10 cellular contexts compared by ENCODE assay signal in the genomic region with DNA sequence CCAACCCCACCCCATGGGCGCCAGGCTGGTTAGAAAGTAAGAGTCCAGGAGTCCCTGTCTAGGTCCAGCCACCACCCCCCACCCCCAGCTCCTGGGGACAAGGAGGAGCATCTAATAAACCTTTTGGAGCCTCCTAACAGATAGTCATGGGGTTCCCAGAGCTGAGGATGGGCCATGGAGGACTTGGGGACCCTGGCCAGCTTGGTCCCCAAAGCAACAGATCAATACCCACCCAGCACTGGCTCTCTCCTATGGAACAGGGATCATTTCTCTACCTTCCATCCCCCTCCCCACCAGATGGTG. TPM values are rescaled to one million over a fixed set of nuclear protein-coding genes. Genes with fewer than 3 reads are reported as not detected.
A peak's percentile ranks its signal among the peaks of the same experiment; 100 is the strongest.
DNase-seq lines count a peak whose midpoint lies in the region; ATAC-seq, FAIRE-seq and TF ChIP-seq lines count a peak whose summit lies in the region.
"Had no signal": no experiment of that assay in that cellular context is flagged by ENCODE, and none has a peak within 500 bp of the region (broad histone marks: within the 10 kb centered on the region; RNA-seq: fewer than 3 reads in every experiment).

No MANE protein-coding gene starts in this region.

- H3K79me2 ChIP-seq in keratinocyte (ENCODE audit: control insufficient read depth, insufficient read depth, low read length) = peaks cover 36% of the 10 kb centered on the region

- dilution Hi-C loops in keratinocyte (cut with MboI; ENCODE audit: extremely low pct_ligation_motif_present, low sequenced_read_pairs) = no loop called here

- H3K4me3 Mint-ChIP-seq in activated CD8-positive, alpha-beta memory T cell treated with anti-CD3 and anti-CD28 coated beads, Interleukin-2, amount 10 ng/mL, durations not matched to agents 7 days and 5 days = peak overlapping the region; percentile 9
- H3K4me3 Mint-ChIP-seq in CD14-positive monocyte = peak overlapping the region in 1 of 2 donors; percentile 47

- no peaks in the 10 kb centered on the region for H3K36me3 Mint-ChIP-seq in activated CD8-positive, alpha-beta memory T cell treated with anti-CD3 and anti-CD28 coated beads, Interleukin-2, amount 10 ng/mL, durations not matched to agents 7 days and 5 days
- H3K36me3 Mint-ChIP-seq in CD14-positive monocyte = peaks cover 15 to 25% of the 10 kb centered on the region in 2 donors

- no peak for TF ChIP-seq EP300 in suprapubic skin (IDR thresholded peaks at IDR 0.05)

- no peaks in the 10 kb centered on the region for H3K9me1 ChIP-seq in keratinocyte (ENCODE audit: control insufficient read depth, extremely low read depth, insufficient read depth, low read length)

- H3K4me3 ChIP-seq in keratinocyte (ENCODE audit: control insufficient read depth in 2 of 3, extremely low read depth in 1 of 3, insufficient read depth in 2 of 3, low read depth in 1 of 3, low read length in 3 of 3) (no peak overlapping the region), suprapubic skin (peak overlapping the region; percentile 59)

- FAIRE-seq in keratinocyte (lab: Jason Lieb, UNC) = no peak

- H3K27me3 Mint-ChIP-seq in activated CD8-positive, alpha-beta memory T cell treated with anti-CD3 and anti-CD28 coated beads, Interleukin-2, amount 10 ng/mL, durations not matched to agents 7 days and 5 days = no peaks in the 10 kb centered on the region
- peaks cover 1 to 4% (median 2%) of the 10 kb centered on the region in 3 donors for H3K27me3 Mint-ChIP-seq in CD14-positive monocyte (ENCODE audit: low read depth in 3 of 3)

- DNase-seq in activated CD8-positive, alpha-beta memory T cell treated with anti-CD3 and anti-CD28 coated beads, Interleukin-2, amount 10 ng/mL, durations not matched to agents 7 days and 5 days = no peak
- DNase-seq in activated CD8-positive, alpha-beta memory T cell treated with anti-CD3 and anti-CD28 coated beads, Interleukin-2, amount 50 U/mL, for 48 hours = no peak
- DNase-seq in keratinocyte (ENCODE audit: low read depth, low spot score) (no peak), suprapubic skin (ENCODE audit: low spot score in 2 of 2) (no peak), CD14-positive monocyte (ENCODE audit: low spot score) (no peak)
- DNase-seq: dermis blood vessel endothelial cell, MM.1S had no signal

- 30% methylated on average over 1 of the region's 1 CpG for WGBS in suprapubic skin

- CTCF ChIA-PET in activated CD8-positive, alpha-beta memory T cell treated with anti-CD3 and anti-CD28 coated beads, Interleukin-2, amount 10 ng/mL, durations not matched to agents 7 days and 5 days (lab: Charles Lee) = interaction anchor here (0.9 to 2.4 kb wide), 8 partner anchors 11 to 170 kb away, joined by 3 to 14 read pairs (median 4); a partner anchor contains a TSS

- no peaks in the 10 kb centered on the region for H3K9me3 ChIP-seq in keratinocyte (ENCODE audit: control insufficient read depth, low read depth, low read length)
- H3K9me3 ChIP-seq in suprapubic skin = no peaks in the 10 kb centered on the region

- no peak overlapping the region for H3K9ac ChIP-seq in keratinocyte (ENCODE audit: control insufficient read depth, extremely low read depth, insufficient read depth, low read length)

- H4K20me1 ChIP-seq in keratinocyte (ENCODE audit: control insufficient read depth, extremely low read depth, insufficient read depth, low read length) = peaks cover 4% of the 10 kb centered on the region

- H3K27ac ChIP-seq in keratinocyte (ENCODE audit: control insufficient read depth, insufficient read depth, low read length) (no peak overlapping the region), suprapubic skin (no peak overlapping the region)

- TF ChIP-seq CTCF in keratinocyte (optimal IDR thresholded peaks at IDR 0.05 in 1 of 3, IDR thresholded peaks at IDR 0.05 in 1 of 3, conservative IDR thresholded peaks at IDR 0.05 in 1 of 3; ENCODE audit: extremely low read depth in 1 of 3, insufficient read depth in 2 of 3, low read length in 3 of 3) (no peak), suprapubic skin (IDR thresholded peaks at IDR 0.05) (no peak), CD14-positive monocyte (IDR thresholded peaks at IDR 0.05) (no peak)

- intact Hi-C loops in CD14-positive monocyte (cut with micrococcal nuclease) = loop anchor here in 1 of 2 donors (5.0 kb wide), 1 partner anchor 34 kb away; no protein-coding TSS in a partner anchor

- H3K27ac Mint-ChIP-seq in activated CD8-positive, alpha-beta memory T cell treated with anti-CD3 and anti-CD28 coated beads, Interleukin-2, amount 10 ng/mL, durations not matched to agents 7 days and 5 days = no peak overlapping the region
- H3K27ac Mint-ChIP-seq in CD14-positive monocyte = no peak overlapping the region

- peaks cover 14 to 20% of the 10 kb centered on the region in 2 experiments for H3K36me3 ChIP-seq in keratinocyte (ENCODE audit: control insufficient read depth in 2 of 2, extremely low read depth in 1 of 2, insufficient read depth in 2 of 2, low read length in 2 of 2)
- H3K36me3 ChIP-seq in suprapubic skin = peaks cover 45% of the 10 kb centered on the region

- no peak for ATAC-seq in activated CD8-positive, alpha-beta memory T cell treated with anti-CD3 and anti-CD28 coated beads, Interleukin-2, amount 10 ng/mL, durations not matched to agents 7 days and 5 days
- ATAC-seq in SK-N-SH treated with all-trans-retinoic acid at 6 μM for 48 hours (peak; percentile 37), HG02678 (IDR thresholded peaks at IDR 0.05; ENCODE audit: unreplicated experiment) (no peak), HG03280 (IDR thresholded peaks at IDR 0.05; ENCODE audit: unreplicated experiment) (no peak)

- H3K4me2 ChIP-seq in keratinocyte (ENCODE audit: control insufficient read depth, extremely low read depth, insufficient read depth, low read depth, low read length) = peak overlapping the region; percentile 10

- no peaks in the 10 kb centered on the region for H3K9me3 Mint-ChIP-seq in activated CD8-positive, alpha-beta memory T cell treated with anti-CD3 and anti-CD28 coated beads, Interleukin-2, amount 10 ng/mL, durations not matched to agents 7 days and 5 days (ENCODE audit: low read depth)
- peaks cover 0 to 4% (median 0%) of the 10 kb centered on the region in 7 donors for H3K9me3 Mint-ChIP-seq in CD14-positive monocyte

- no peak for TF ChIP-seq POLR2A in suprapubic skin (IDR thresholded peaks at IDR 0.05)

- H3K4me1 ChIP-seq in keratinocyte (ENCODE audit: control insufficient read depth, extremely low read depth, insufficient read depth, low read length) = peaks cover 14% of the 10 kb centered on the region
- H3K4me1 ChIP-seq in suprapubic skin = peaks cover 30% of the 10 kb centered on the region

- H3K4me1 Mint-ChIP-seq in activated CD8-positive, alpha-beta memory T cell treated with anti-CD3 and anti-CD28 coated beads, Interleukin-2, amount 10 ng/mL, durations not matched to agents 7 days and 5 days = peaks cover 5% of the 10 kb centered on the region
- peaks cover 14% of the 10 kb centered on the region for H3K4me1 Mint-ChIP-seq in CD14-positive monocyte

- no peak overlapping the region for H2AFZ ChIP-seq in keratinocyte (ENCODE audit: control insufficient read depth, low read length)

- H3K27me3 ChIP-seq in keratinocyte (ENCODE audit: control insufficient read depth, extremely low read depth, insufficient read depth, low read length) (no peaks in the 10 kb centered on the region), suprapubic skin (no peaks in the 10 kb centered on the region)

RNA-seq across cellular contexts. Expression of a gene that starts 9.4 kb away (rescaled TPM):
- 1 to 10 TPM; 2.7 to 4.7 TPM for total RNA-seq in activated CD8-positive, alpha-beta memory T cell treated with anti-CD3 and anti-CD28 coated beads, Interleukin-2, amount 10 ng/mL, durations not matched to agents 7 days and 5 days
- 12.3 to 20.2 TPM (median 12.9 TPM) in 3 replicates for polyA plus RNA-seq in keratinocyte
- 2.9 TPM for polyA plus RNA-seq in keratinocyte (2011; ENCODE audit: low read depth)
- 10.1 and 23.5 TPM in 2 replicates for polyA plus RNA-seq in keratinocyte (2011; cell fraction: cytosol; rRNA removed)
- polyA plus RNA-seq in keratinocyte (2011; cell fraction: nucleus; rRNA removed) = 13.6 and 21.8 TPM in 2 replicates
- 17.8 and 23.9 TPM in 2 replicates for polyA plus RNA-seq in keratinocyte (2012; ENCODE audit: low replicate concordance)
- 7.7 to 18.4 TPM (median 11.8 TPM) in 3 replicates for polyA minus RNA-seq in keratinocyte
- 51.4 TPM for polyA minus RNA-seq in keratinocyte (2011; cell fraction: cytosol; rRNA and poly(A)+ RNA removed)
- 14.8 and 20.2 TPM in 2 replicates for polyA minus RNA-seq in keratinocyte (2011; cell fraction: nucleus; rRNA and poly(A)+ RNA removed)
- total RNA-seq in suprapubic skin = 10 to 100 TPM; 25.8 to 79.3 (median 54.8) TPM
- 1 to 10 TPM in 1 of 2 donors, under 1 TPM in 1; 0.87 to 1.7 TPM for polyA plus RNA-seq in CD14-positive monocyte

RNA-seq across cellular contexts. Expression of a gene that starts 10.3 kb away (rescaled TPM):
- total RNA-seq in activated CD8-positive, alpha-beta memory T cell treated with anti-CD3 and anti-CD28 coated beads, Interleukin-2, amount 10 ng/mL, durations not matched to agents 7 days and 5 days = 10 to 100 TPM; 23.3 to 27.4 TPM
- polyA plus RNA-seq in keratinocyte (2.1 to 6.6 TPM (median 2.2 TPM) in 3 replicates), CD14-positive monocyte (10 to 100 TPM; 57.6 to 59.9 TPM)
- polyA plus RNA-seq in keratinocyte (2011; ENCODE audit: low read depth) = 3.2 TPM
- polyA plus RNA-seq in keratinocyte (2011; cell fraction: cytosol; rRNA removed) = 3.5 and 7.4 TPM in 2 replicates
- 5.7 and 9.2 TPM in 2 replicates for polyA plus RNA-seq in keratinocyte (2011; cell fraction: nucleus; rRNA removed)
- 6.5 and 18.1 TPM in 2 replicates for polyA plus RNA-seq in keratinocyte (2012; ENCODE audit: low replicate concordance)
- polyA minus RNA-seq in keratinocyte = 1.5 to 7.8 TPM (median 1.8 TPM) in 3 replicates
- 4.0 TPM for polyA minus RNA-seq in keratinocyte (2011; cell fraction: cytosol; rRNA and poly(A)+ RNA removed)
- polyA minus RNA-seq in keratinocyte (2011; cell fraction: nucleus; rRNA and poly(A)+ RNA removed) = 1.6 and 2.4 TPM in 2 replicates
- 1 to 10 TPM; 2.7 to 9.7 (median 4.8) TPM for total RNA-seq in suprapubic skin

RNA-seq across cellular contexts. Expression of a gene that starts 21.2 kb away (rescaled TPM):
- total RNA-seq in activated CD8-positive, alpha-beta memory T cell treated with anti-CD3 and anti-CD28 coated beads, Interleukin-2, amount 10 ng/mL, durations not matched to agents 7 days and 5 days = 10 to 100 TPM; 22.1 to 23.6 TPM
- 18.0 to 24.1 TPM (median 20.7 TPM) in 3 replicates for polyA plus RNA-seq in keratinocyte
- 21.7 TPM for polyA plus RNA-seq in keratinocyte (2011; ENCODE audit: low read depth)
- 11.7 and 27.0 TPM in 2 replicates for polyA plus RNA-seq in keratinocyte (2011; cell fraction: cytosol; rRNA removed)
- polyA plus RNA-seq in keratinocyte (2011; cell fraction: nucleus; rRNA removed) = 17.0 and 19.8 TPM in 2 replicates
- 14.7 and 24.1 TPM in 2 replicates for polyA plus RNA-seq in keratinocyte (2012; ENCODE audit: low replicate concordance)
- polyA minus RNA-seq in keratinocyte = 4.1 to 7.6 TPM (median 7.2 TPM) in 3 replicates
- 23.4 TPM for polyA minus RNA-seq in keratinocyte (2011; cell fraction: cytosol; rRNA and poly(A)+ RNA removed)
- polyA minus RNA-seq in keratinocyte (2011; cell fraction: nucleus; rRNA and poly(A)+ RNA removed) = 3.5 and 4.9 TPM in 2 replicates
- 10 to 100 TPM; 17.3 to 25.2 (median 21.6) TPM for total RNA-seq in suprapubic skin
- 10 to 100 TPM; 26.5 to 29.7 TPM for polyA plus RNA-seq in CD14-positive monocyte

RNA-seq across cellular contexts. Expression of a gene that starts 28.2 kb away (rescaled TPM):
- not detected for total RNA-seq in activated CD8-positive, alpha-beta memory T cell treated with anti-CD3 and anti-CD28 coated beads, Interleukin-2, amount 10 ng/mL, durations not matched to agents 7 days and 5 days
- polyA plus RNA-seq in keratinocyte = not detected in 3 replicates
- polyA plus RNA-seq in keratinocyte (2011; ENCODE audit: low read depth) = not detected
- not detected in 2 replicates for polyA plus RNA-seq in keratinocyte (2011; cell fraction: cytosol; rRNA removed)
- not detected in 2 replicates for polyA plus RNA-seq in keratinocyte (2011; cell fraction: nucleus; rRNA removed)
- polyA plus RNA-seq in keratinocyte (2012; ENCODE audit: low replicate concordance) = not detected in 2 replicates
- not detected in 3 replicates for polyA minus RNA-seq in keratinocyte
- not detected for polyA minus RNA-seq in keratinocyte (2011; cell fraction: cytosol; rRNA and poly(A)+ RNA removed)
- not detected in 2 replicates for polyA minus RNA-seq in keratinocyte (2011; cell fraction: nucleus; rRNA and poly(A)+ RNA removed)
- 1 to 10 TPM; 1.2 to 8.4 (median 2.1) TPM for total RNA-seq in suprapubic skin
- not detected for polyA plus RNA-seq in CD14-positive monocyte

RNA-seq across cellular contexts. Expression of a gene that starts 30.9 kb away (rescaled TPM):
- total RNA-seq in activated CD8-positive, alpha-beta memory T cell treated with anti-CD3 and anti-CD28 coated beads, Interleukin-2, amount 10 ng/mL, durations not matched to agents 7 days and 5 days = 100 to 1,000 TPM; 113 to 117 TPM
- polyA plus RNA-seq in keratinocyte = 83.1 to 92.8 TPM (median 83.1 TPM) in 3 replicates
- polyA plus RNA-seq in keratinocyte (2011; ENCODE audit: low read depth) = 41.9 TPM
- polyA plus RNA-seq in keratinocyte (2011; cell fraction: cytosol; rRNA removed) = 80.6 and 94.1 TPM in 2 replicates
- polyA plus RNA-seq in keratinocyte (2011; cell fraction: nucleus; rRNA removed) = 82.1 and 101 TPM in 2 replicates
- polyA plus RNA-seq in keratinocyte (2012; ENCODE audit: low replicate concordance) = 38.9 and 68.3 TPM in 2 replicates
- 36.9 to 53.7 TPM (median 38.0 TPM) in 3 replicates for polyA minus RNA-seq in keratinocyte
- 28.0 TPM for polyA minus RNA-seq in keratinocyte (2011; cell fraction: cytosol; rRNA and poly(A)+ RNA removed)
- 15.4 and 16.8 TPM in 2 replicates for polyA minus RNA-seq in keratinocyte (2011; cell fraction: nucleus; rRNA and poly(A)+ RNA removed)
- total RNA-seq in suprapubic skin = 10 to 100 TPM; 54.6 to 66.8 (median 63.7) TPM
- polyA plus RNA-seq in CD14-positive monocyte = 100 to 1,000 TPM in 1 of 2 donors, 10 to 100 TPM in 1; 90.3 to 106 TPM

Comparison
In these comparisons a context has a peak if more than half of its experiments do, and no peak if none do; other contexts are left out.
1. RNA of a gene that starts 9.4 kb away (total RNA-seq): 25.8 to 79.3 TPM in suprapubic skin; 2.7 to 4.7 TPM in activated CD8-positive, alpha-beta memory T cell treated with anti-CD3 and anti-CD28 coated beads, Interleukin-2, amount 10 ng/mL, durations not matched to agents 7 days and 5 days; every median in the first group is over 4 times any median in the second.